Comparison of ENCODE assay signal across 7 cellular contexts in genomic region chr1:27681580-27681979, GRCh38. TPM values are rescaled to one million over a fixed set of nuclear protein-coding genes. Genes with fewer than 3 reads are reported as not detected.
"Had no signal": no experiment of that assay in that cellular context is flagged by ENCODE, and none has a peak within 500 bp of the region (broad histone marks: within the 10 kb centered on the region; RNA-seq: fewer than 3 reads in every experiment).

No MANE protein-coding gene starts in this region.

RNA-seq across cellular contexts. Expression of gene FGR, which starts 46.6 kb away (rescaled TPM):
- total RNA-seq: PC-3, PC-9, RPMI7951, SJCRH30, SJSA1, SK-MEL-5 had no signal
- polyA plus RNA-seq: SK-N-SH had no signal
